ENCODE assay signal across 9 cellular contexts in genomic region chr19:3575949-3576673, GRCh38. TPM values are rescaled to one million over a fixed set of nuclear protein-coding genes. Genes with fewer than 3 reads are reported as not detected.
DNase-seq lines count a peak whose midpoint lies in the region.
"Had no signal": no experiment of that assay in that cellular context is flagged by ENCODE, and none has a peak within 500 bp of the region (broad histone marks: within the 10 kb centered on the region; RNA-seq: fewer than 3 reads in every experiment).

No MANE protein-coding gene starts in this region.

- peak overlapping the region in 1 of 2 experiments; percentile 75 for H2BK12ac ChIP-seq in mesenchymal stem cell (ENCODE audit: low read length in 2 of 2)

- peak overlapping the region; percentile 64 for H3K4me3 ChIP-seq in HUES48 (ENCODE audit: low read depth, low read length)
- H3K4me3 ChIP-seq in mesenchymal stem cell (ENCODE audit: insufficient read depth in 1 of 2, low read depth in 1 of 2, low read length in 2 of 2) = peak overlapping the region; percentile 29 to 50

- peak overlapping the region in 1 of 2 experiments; percentile 32 for H3K4ac ChIP-seq in mesenchymal stem cell (ENCODE audit: low read depth in 1 of 2, low read length in 2 of 2)

- H3K27ac ChIP-seq in HUES48 (ENCODE audit: low read depth, low read length) = peak overlapping the region; percentile 64
- H3K27ac ChIP-seq in mesenchymal stem cell (ENCODE audit: low read length, poor library complexity, severe bottlenecking) = no peak overlapping the region
- peak overlapping the region; percentile 45 for H3K27ac ChIP-seq in substantia nigra (ENCODE audit: low read depth, low read length, poor library complexity, severe bottlenecking)

- H3K4me3 Mint-ChIP-seq in dendritic cell treated with granulocyte-macrophage colony-stimulating factor and Interleukin-4, amounts not matched to agents 40 ng/mL and 50 ng/mL, for 4 days = peak overlapping the region; percentile 70
- H3K4me3 Mint-ChIP-seq in activated naive CD4-positive, alpha-beta T cell treated with anti-CD3 and anti-CD28 coated beads for 36 hours = no peak overlapping the region

- H3K9ac ChIP-seq in HUES48 (ENCODE audit: low read depth, low read length) (no peak overlapping the region), mesenchymal stem cell (ENCODE audit: low read length) (peak overlapping the region; percentile 32)

- DNase-seq in mesenchymal stem cell = no peak
- no peak for DNase-seq in substantia nigra (lab: John Stamatoyannopoulos, UW)
- no peak for DNase-seq in NCI-H748 treated with DMSO at 0.1 percent for 48 hours (lab: John Stamatoyannopoulos, UW)
- DNase-seq in NCI-H82 (lab: John Stamatoyannopoulos, UW) = no peak
- DNase-seq in activated naive CD4-positive, alpha-beta T cell treated with anti-CD3 and anti-CD28 coated beads for 36 hours = no peak
- no peak for DNase-seq in foreskin melanocyte
- DNase-seq: mammary epithelial cell had no signal

- CTCF ChIA-PET in activated naive CD4-positive, alpha-beta T cell treated with anti-CD3 and anti-CD28 coated beads for 36 hours (lab: Charles Lee) = no interaction called here

- H4K8ac ChIP-seq in mesenchymal stem cell (ENCODE audit: low read length) = peak overlapping the region; percentile 23

- H3K9me3 ChIP-seq in HUES48 (ENCODE audit: control insufficient read depth, insufficient read depth, low read length) (no peaks in the 10 kb centered on the region), mesenchymal stem cell (ENCODE audit: control insufficient read depth, low read length) (no peaks in the 10 kb centered on the region)

- intact Hi-C loops in dendritic cell treated with granulocyte-macrophage colony-stimulating factor and Interleukin-4, amounts not matched to agents 40 ng/mL and 50 ng/mL, for 4 days (cut with micrococcal nuclease) = no loop called here
- intact Hi-C loops in activated naive CD4-positive, alpha-beta T cell treated with anti-CD3 and anti-CD28 coated beads for 36 hours (cut with micrococcal nuclease) = no loop called here

- H2BK120ac ChIP-seq in mesenchymal stem cell (ENCODE audit: low read depth, low read length) = no peak overlapping the region

- peak overlapping the region; percentile 69 for H4K91ac ChIP-seq in mesenchymal stem cell (ENCODE audit: low read length)

- 76% methylated on average over 29 of the region's 29 CpGs for WGBS in mesenchymal stem cell

- peak overlapping the region in 1 of 2 experiments; percentile 34 for H3K23ac ChIP-seq in mesenchymal stem cell (ENCODE audit: low read length in 2 of 2)

- peaks cover 6% of the 10 kb centered on the region for H3K36me3 ChIP-seq in HUES48 (ENCODE audit: control insufficient read depth, insufficient read depth, low read length)
- H3K36me3 ChIP-seq in mesenchymal stem cell (ENCODE audit: control insufficient read depth in 1 of 2, insufficient read depth in 2 of 2, low read depth in 1 of 2, low read length in 2 of 2) = peaks cover 15 to 50% of the 10 kb centered on the region in 2 experiments

- H3K4me1 ChIP-seq in HUES48 (ENCODE audit: control insufficient read depth, insufficient read depth, low read length) = peaks cover 13% of the 10 kb centered on the region
- peaks cover 31% of the 10 kb centered on the region for H3K4me1 ChIP-seq in mesenchymal stem cell (ENCODE audit: control insufficient read depth, insufficient read depth, low read depth, low read length)

- H2BK15ac ChIP-seq in mesenchymal stem cell (ENCODE audit: low read depth, poor library complexity, severe bottlenecking) = peak overlapping the region; percentile 13

- no peaks in the 10 kb centered on the region for H3K9me3 Mint-ChIP-seq in dendritic cell treated with granulocyte-macrophage colony-stimulating factor and Interleukin-4, amounts not matched to agents 40 ng/mL and 50 ng/mL, for 4 days
- H3K9me3 Mint-ChIP-seq in activated naive CD4-positive, alpha-beta T cell treated with anti-CD3 and anti-CD28 coated beads for 36 hours = no peaks in the 10 kb centered on the region

- peak overlapping the region; percentile 77 for H3K4me2 ChIP-seq in mesenchymal stem cell (ENCODE audit: low read length, poor library complexity, severe bottlenecking)

- no peak overlapping the region for H2AFZ ChIP-seq in mesenchymal stem cell (ENCODE audit: low read depth, low read length)

- peak overlapping the region; percentile 37 to 71 for H3K18ac ChIP-seq in mesenchymal stem cell (ENCODE audit: low read depth in 1 of 2, low read length in 2 of 2)

- H3K36me3 Mint-ChIP-seq in dendritic cell treated with granulocyte-macrophage colony-stimulating factor and Interleukin-4, amounts not matched to agents 40 ng/mL and 50 ng/mL, for 4 days (ENCODE audit: low read depth) = peaks cover 61% of the 10 kb centered on the region
- H3K36me3 Mint-ChIP-seq in activated naive CD4-positive, alpha-beta T cell treated with anti-CD3 and anti-CD28 coated beads for 36 hours (ENCODE audit: low read depth) = peaks cover 8% of the 10 kb centered on the region

- H2BK5ac ChIP-seq in mesenchymal stem cell (ENCODE audit: low read depth, low read length, poor library complexity, severe bottlenecking) = no peak overlapping the region

- H3K14ac ChIP-seq in mesenchymal stem cell (ENCODE audit: low read length in 2 of 2) = peak overlapping the region in 1 of 2 experiments; percentile 13

- H3K27me3 ChIP-seq in HUES48 (ENCODE audit: control insufficient read depth, insufficient read depth, low read length) (no peaks in the 10 kb centered on the region), mesenchymal stem cell (ENCODE audit: control insufficient read depth in 1 of 2, insufficient read depth in 1 of 2, low read length in 2 of 2) (no peaks in the 10 kb centered on the region)

- no peaks in the 10 kb centered on the region for H3K27me3 Mint-ChIP-seq in dendritic cell treated with granulocyte-macrophage colony-stimulating factor and Interleukin-4, amounts not matched to agents 40 ng/mL and 50 ng/mL, for 4 days
- H3K27me3 Mint-ChIP-seq in activated naive CD4-positive, alpha-beta T cell treated with anti-CD3 and anti-CD28 coated beads for 36 hours (ENCODE audit: low read depth) = no peaks in the 10 kb centered on the region

- peaks cover 21% of the 10 kb centered on the region for H3K79me1 ChIP-seq in mesenchymal stem cell (replicated peaks; ENCODE audit: low read length, poor library complexity, severe bottlenecking)

- H3K27ac Mint-ChIP-seq in dendritic cell treated with granulocyte-macrophage colony-stimulating factor and Interleukin-4, amounts not matched to agents 40 ng/mL and 50 ng/mL, for 4 days = no peak overlapping the region
- H3K27ac Mint-ChIP-seq in activated naive CD4-positive, alpha-beta T cell treated with anti-CD3 and anti-CD28 coated beads for 36 hours = no peak overlapping the region

- H2AK5ac ChIP-seq in mesenchymal stem cell (ENCODE audit: low read length, severe bottlenecking) = peak overlapping the region; percentile 31

- H3K4me1 Mint-ChIP-seq in dendritic cell treated with granulocyte-macrophage colony-stimulating factor and Interleukin-4, amounts not matched to agents 40 ng/mL and 50 ng/mL, for 4 days (ENCODE audit: low read depth) = peaks cover 70% of the 10 kb centered on the region
- peaks cover 14% of the 10 kb centered on the region for H3K4me1 Mint-ChIP-seq in activated naive CD4-positive, alpha-beta T cell treated with anti-CD3 and anti-CD28 coated beads for 36 hours (ENCODE audit: low read depth)

RNA-seq across cellular contexts. Expression of gene HMG20B, which starts 3.4 kb away (rescaled TPM):
- polyA plus RNA-seq in mesenchymal stem cell (2013, experiment 1 of 2) = 91.0 TPM
- 88.5 TPM for polyA plus RNA-seq in mesenchymal stem cell (2013, experiment 2 of 2)
- total RNA-seq in activated naive CD4-positive, alpha-beta T cell treated with anti-CD3 and anti-CD28 coated beads for 36 hours = 10 to 100 TPM; 63.3 to 65.9 TPM

RNA-seq across cellular contexts. Expression of gene GIPC3, which starts 9.2 kb away (rescaled TPM):
- 5.4 TPM for polyA plus RNA-seq in mesenchymal stem cell (2013, experiment 1 of 2)
- polyA plus RNA-seq in mesenchymal stem cell (2013, experiment 2 of 2) = 5.2 TPM
- total RNA-seq in activated naive CD4-positive, alpha-beta T cell treated with anti-CD3 and anti-CD28 coated beads for 36 hours = under 1 TPM; 0.20 to 0.29 TPM
- total RNA-seq: mammary epithelial cell had no signal

RNA-seq across cellular contexts. Expression of gene MFSD12, which starts 18.7 kb away (rescaled TPM):
- polyA plus RNA-seq in mesenchymal stem cell (2013, experiment 1 of 2) = 108 TPM
- 107 TPM for polyA plus RNA-seq in mesenchymal stem cell (2013, experiment 2 of 2)
- 10 to 100 TPM; 31.3 to 34.0 TPM for total RNA-seq in activated naive CD4-positive, alpha-beta T cell treated with anti-CD3 and anti-CD28 coated beads for 36 hours

RNA-seq across cellular contexts. Expression of gene TBXA2R, which starts 30.6 kb away (rescaled TPM):
- polyA plus RNA-seq in mesenchymal stem cell (2013, experiment 1 of 2) = 6.8 TPM
- 6.9 TPM for polyA plus RNA-seq in mesenchymal stem cell (2013, experiment 2 of 2)
- under 1 TPM; 0.41 to 0.42 TPM for total RNA-seq in activated naive CD4-positive, alpha-beta T cell treated with anti-CD3 and anti-CD28 coated beads for 36 hours

RNA-seq across cellular contexts. Expression of gene TEKTIP1, which starts 37.1 kb away (rescaled TPM):
- not detected for polyA plus RNA-seq in mesenchymal stem cell (2013, experiment 1 of 2)
- not detected for polyA plus RNA-seq in mesenchymal stem cell (2013, experiment 2 of 2)
- total RNA-seq in activated naive CD4-positive, alpha-beta T cell treated with anti-CD3 and anti-CD28 coated beads for 36 hours = 1 to 10 TPM; 2.1 to 2.5 TPM
- polyA plus RNA-seq: mammary epithelial cell had no signal
